22 cellular contexts compared by ENCODE assay signal in genomic region chr12:131060011-131060703, GRCh38.
A peak's percentile ranks its signal among the peaks of the same experiment; 100 is the strongest.
DNase-seq lines count a peak whose midpoint lies in the region; ATAC-seq, FAIRE-seq and TF ChIP-seq lines count a peak whose summit lies in the region.
"Had no signal": no experiment of that assay in that cellular context is flagged by ENCODE, and none has a peak within 500 bp of the region (broad histone marks: within the 10 kb centered on the region; RNA-seq: fewer than 3 reads in every experiment).

No MANE protein-coding gene starts in this region.

- no peak overlapping the region for H3K56ac ChIP-seq in H1 (replicated peaks; ENCODE audit: insufficient read length, low read depth, low read length)

- DNase-seq in cardiac septum (ENCODE audit: low spot score): peak; percentile 63
- DNase-seq in Right ventricle myocardium inferior (ENCODE audit: missing footprints): no peak
- DNase-seq in H1 (ENCODE audit: low read depth in 1 of 2, low spot score in 2 of 2): no peak
- DNase-seq in osteocyte (ENCODE audit: extremely low spot score, unreplicated experiment): peak; percentile 79
- DNase-seq in upper lobe of right lung: peak; percentile 47
- DNase-seq in transverse colon: no peak
- no peak for DNase-seq in stimulated activated CD4-positive, alpha-beta T cell treated with anti-CD3 and anti-CD28 coated beads, Interleukin-4, amount 100 ng/mL, for 4 hours
- no peak for DNase-seq in CD4-positive, alpha-beta T cell
- DNase-seq: CD8-positive, alpha-beta memory T cell; DMS53; EL; GM23248; NCI-H1105 treated with DMSO at 0.1 percent for 48 hours; NCI-H1694; NCI-H510A; NCI-H748 treated with DMSO at 0.1 percent for 48 hours; NK-92 treated with Interleukin-12 subunit alpha and Interleukin-12 subunit beta, amount 100 ng/mL, for 24 hours; OCI-M1; SIG-M5 had no signal

- H2BK15ac ChIP-seq in H1 (ENCODE audit: low read length): 0 out of 2 replicates have a peak overlapping the region, but pooled peaks have one; percentile 16

- H3K27ac ChIP-seq in H1 (ENCODE audit: low read depth, low read length) (no peak overlapping the region), upper lobe of right lung (no peak overlapping the region), transverse colon (no peak overlapping the region)
- no peak overlapping the region for H3K27ac ChIP-seq in CD4-positive, alpha-beta T cell (ENCODE audit: low read depth, low read length)
- H3K27ac ChIP-seq: GM23248 had no signal

- H2BK12ac ChIP-seq in H1 (ENCODE audit: low read depth, low read length): no peak overlapping the region

- no peaks in the 10 kb centered on the region for H4K20me1 ChIP-seq in H1 (replicated peaks in 1 of 2; ENCODE audit: control insufficient read depth in 1 of 2, insufficient read depth in 2 of 2, low read length in 2 of 2)

- CTCF ChIA-PET in H1 (lab: Charles Lee; ENCODE audit: partially characterized antibody): interaction anchor here (1.3 kb wide), 1 partner anchor 72 kb away, joined by 3 read pairs; no protein-coding TSS in a partner anchor
- CTCF ChIA-PET in CD4-positive, alpha-beta T cell (lab: Charles Lee): no interaction called here

- no peak for TF ChIP-seq CTCF in H1 (IDR thresholded peaks at IDR 0.05; ENCODE audit: control extremely low read depth in 1 of 3, insufficient read depth in 1 of 3, low read depth in 1 of 3, low read length in 3 of 3)
- no peak for TF ChIP-seq CTCF in osteocyte (IDR thresholded peaks at IDR 0.05)
- TF ChIP-seq CTCF in upper lobe of right lung (IDR thresholded peaks at IDR 0.05): no peak
- no peak for TF ChIP-seq CTCF in transverse colon (IDR thresholded peaks at IDR 0.05)
- TF ChIP-seq CTCF in CD4-positive, alpha-beta T cell (IDR thresholded peaks at IDR 0.05): no peak

- no peaks in the 10 kb centered on the region for H3K36me3 Mint-ChIP-seq in osteocyte (ENCODE audit: unreplicated experiment)
- H3K36me3 Mint-ChIP-seq in CD4-positive, alpha-beta T cell (ENCODE audit: low read depth): no peaks in the 10 kb centered on the region
- H3K36me3 Mint-ChIP-seq: CD8-positive, alpha-beta memory T cell had no signal

- no peak overlapping the region for H2BK20ac ChIP-seq in H1 (ENCODE audit: low read length)

- H3K4me2 ChIP-seq in H1 (ENCODE audit: insufficient read depth in 1 of 2, low read depth in 2 of 2, low read length in 2 of 2): no peak overlapping the region

- H3K79me1 ChIP-seq in H1 (ENCODE audit: low read depth, low read length): no peaks in the 10 kb centered on the region

- no peaks in the 10 kb centered on the region for H3K79me2 ChIP-seq in H1 (ENCODE audit: control insufficient read depth in 1 of 2, insufficient read depth in 2 of 2, low read length in 2 of 2)

- H3K18ac ChIP-seq in H1 (ENCODE audit: extremely low read depth, low read length): no peak overlapping the region

- H2BK120ac ChIP-seq in H1 (replicated peaks; ENCODE audit: low read depth, low read length): no peak overlapping the region

- H3K4me3 ChIP-seq in H1 (ENCODE audit: extremely low read depth in 1 of 4, insufficient read depth in 2 of 4, low read depth in 3 of 4, low read length in 4 of 4): no peak overlapping the region
- H3K4me3 ChIP-seq in upper lobe of right lung: no peak overlapping the region
- no peak overlapping the region for H3K4me3 ChIP-seq in transverse colon
- H3K4me3 ChIP-seq: GM12878, GM23248, K562 had no signal

- 0 out of 2 replicates have a peak overlapping the region, but pooled peaks have one; percentile 18 for H4K8ac ChIP-seq in H1 (ENCODE audit: extremely low read depth, insufficient read depth, low read length)

- no peak overlapping the region for H2BK5ac ChIP-seq in H1 (ENCODE audit: low read depth, low read length)

- FAIRE-seq in H1 (lab: Jason Lieb, UNC): no peak
- FAIRE-seq: A204.1, GM12878, K562 had no signal

- no peak overlapping the region for H3K4me3 Mint-ChIP-seq in osteocyte (ENCODE audit: unreplicated experiment)
- no peak overlapping the region for H3K4me3 Mint-ChIP-seq in CD4-positive, alpha-beta T cell
- H3K4me3 Mint-ChIP-seq: CD8-positive, alpha-beta memory T cell had no signal

- TF ChIP-seq EP300 in H1 (IDR thresholded peaks at IDR 0.05; ENCODE audit: borderline replicate concordance in 1 of 2, low read depth in 2 of 2, low read length in 2 of 2) (no peak), transverse colon (IDR thresholded peaks at IDR 0.05; ENCODE audit: low read depth) (no peak)

- TF ChIP-seq RAD21 in H1 (IDR thresholded peaks at IDR 0.05 in 1 of 2, conservative IDR thresholded peaks at IDR 0.05 in 1 of 2; ENCODE audit: low read depth in 2 of 2, low read length in 2 of 2): no peak

- no peak overlapping the region for H3K9ac ChIP-seq in H1 (replicated peaks in 1 of 4; ENCODE audit: extremely low read depth in 1 of 4, low read depth in 3 of 4, low read length in 3 of 4)
- H3K9ac ChIP-seq: GM23248 had no signal

- intact Hi-C loops in cardiac septum (cut with DNase I) (no loop called here), Right ventricle myocardium inferior (cut with DNase I) (no loop called here), upper lobe of right lung (cut with DNase I) (no loop called here), transverse colon (cut with DNase I; ENCODE audit: low total_unique reads) (no loop called here)
- intact Hi-C loops in CD4-positive, alpha-beta T cell (cut with DNase I, micrococcal nuclease): no loop called here

- H3K9me3 ChIP-seq in H1 (ENCODE audit: insufficient read depth in 2 of 2, low read depth in 1 of 2, low read length in 1 of 2) (no peaks in the 10 kb centered on the region), upper lobe of right lung (no peaks in the 10 kb centered on the region), transverse colon (no peaks in the 10 kb centered on the region)
- no peaks in the 10 kb centered on the region for H3K9me3 ChIP-seq in CD4-positive, alpha-beta T cell (ENCODE audit: control insufficient read depth, low read length)

- no peak overlapping the region for H3K14ac ChIP-seq in H1 (ENCODE audit: insufficient read length)

- H3K36me3 ChIP-seq in H1 (ENCODE audit: control insufficient read depth in 2 of 4, insufficient read depth in 4 of 4, low read length in 3 of 4): no peaks in the 10 kb centered on the region
- H3K36me3 ChIP-seq in upper lobe of right lung: no peaks in the 10 kb centered on the region
- H3K36me3 ChIP-seq in transverse colon: no peaks in the 10 kb centered on the region

- no peaks in the 10 kb centered on the region for H3K23me2 ChIP-seq in H1 (ENCODE audit: low read depth, low read length)

- TF ChIP-seq POLR2A in H1 (IDR thresholded peaks at IDR 0.05; ENCODE audit: control extremely low read depth in 1 of 2, low read depth in 2 of 2, low read length in 2 of 2): no peak
- TF ChIP-seq POLR2A in transverse colon (IDR thresholded peaks at IDR 0.05): no peak

- POLR2A ChIA-PET in H1 (lab: Charles Lee; ENCODE audit: partially characterized antibody): no interaction called here
- POLR2A ChIA-PET in CD4-positive, alpha-beta T cell (lab: Charles Lee): no interaction called here

- in situ Hi-C loops in transverse colon (cut with MboI; ENCODE audit: low pct_ligation_motif_present in 1 of 4, low pct_unique_long_range_greater_than_20kb in 1 of 4, low sequenced_read_pairs in 3 of 4): no loop called here

- no peak overlapping the region for H2AFZ ChIP-seq in H1 (ENCODE audit: low read length)
- H2AFZ ChIP-seq: GM23248 had no signal

- no peak overlapping the region for H3K4ac ChIP-seq in H1 (replicated peaks; ENCODE audit: insufficient read length, low read depth, low read length)

- no peaks in the 10 kb centered on the region for H3K4me1 ChIP-seq in H1 (replicated peaks in 1 of 4; ENCODE audit: control insufficient read depth in 3 of 4, insufficient read depth in 4 of 4, low read length in 3 of 4)
- peaks cover 6% of the 10 kb centered on the region for H3K4me1 ChIP-seq in upper lobe of right lung
- H3K4me1 ChIP-seq in transverse colon: no peaks in the 10 kb centered on the region

- H3K4me1 Mint-ChIP-seq in osteocyte (ENCODE audit: unreplicated experiment): peaks cover 3% of the 10 kb centered on the region
- H3K4me1 Mint-ChIP-seq in CD4-positive, alpha-beta T cell (ENCODE audit: low read depth): no peaks in the 10 kb centered on the region

- no peak overlapping the region for H4K91ac ChIP-seq in H1 (replicated peaks; ENCODE audit: insufficient read length, low read length)

- WGBS in H1 (ENCODE audit: extremely low coverage in 1 of 2, insufficient coverage in 1 of 2, insufficient read length in 1 of 2, insufficient replicate concordance in 2 of 2, low coverage in 1 of 2, low lambda C conversion rate in 2 of 2, missing lambda C conversion rate in 1 of 2), 2 experiments: 95% methylated on average over 16 of the region's 16 CpGs; no CpG with 5 or more reads in 1 of the 2 experiments
- WGBS in transverse colon (ENCODE audit: low coverage in 1 of 2), 2 donors: 88 to 96% methylated on average over 4 to 16 of the region's 16 CpGs

- peaks cover 19% of the 10 kb centered on the region for H3K27me3 Mint-ChIP-seq in osteocyte (ENCODE audit: unreplicated experiment)
- H3K27me3 Mint-ChIP-seq in CD4-positive, alpha-beta T cell: peaks cover 27% of the 10 kb centered on the region

- H3K27me3 ChIP-seq in H1 (replicated peaks in 1 of 4; ENCODE audit: control insufficient read depth in 3 of 4, extremely low read depth in 1 of 4, insufficient read depth in 3 of 4, low read length in 3 of 4): no peaks in the 10 kb centered on the region
- H3K27me3 ChIP-seq in upper lobe of right lung: no peaks in the 10 kb centered on the region
- no peaks in the 10 kb centered on the region for H3K27me3 ChIP-seq in transverse colon
- H3K27me3 ChIP-seq in CD4-positive, alpha-beta T cell (ENCODE audit: control insufficient read depth, insufficient read depth, low read length): no peaks in the 10 kb centered on the region

- no peak overlapping the region for H2AK5ac ChIP-seq in H1 (ENCODE audit: low read depth, low read length)

- H4K5ac ChIP-seq in H1 (ENCODE audit: insufficient read length, low read depth, low read length): no peak overlapping the region

- no peak overlapping the region for H3K23ac ChIP-seq in H1 (ENCODE audit: insufficient read length)

- no peaks in the 10 kb centered on the region for H3K9me3 Mint-ChIP-seq in osteocyte (ENCODE audit: unreplicated experiment)
- no peaks in the 10 kb centered on the region for H3K9me3 Mint-ChIP-seq in CD4-positive, alpha-beta T cell
- H3K9me3 Mint-ChIP-seq: CD8-positive, alpha-beta memory T cell had no signal

- no peak for ATAC-seq in Right ventricle myocardium inferior
- no peak for ATAC-seq in upper lobe of right lung
- ATAC-seq in CD4-positive, alpha-beta T cell (ENCODE audit: poor library complexity): no peak
- ATAC-seq: K562 had no signal

- H3K27ac Mint-ChIP-seq in osteocyte (ENCODE audit: unreplicated experiment): no peak overlapping the region
- H3K27ac Mint-ChIP-seq in CD4-positive, alpha-beta T cell: no peak overlapping the region
- H3K27ac Mint-ChIP-seq: CD8-positive, alpha-beta memory T cell had no signal

TF ChIP-seq in H1, 55 proteins besides CTCF, POLR2A, EP300 and RAD21 (continues in another document):
- TF ChIP-seq MAFK (IDR thresholded peaks at IDR 0.05; ENCODE audit: low read depth, low read length): no peak
- TF ChIP-seq ATF3 (IDR thresholded peaks at IDR 0.05; ENCODE audit: insufficient read depth, low read depth, low read length): no peak
- TF ChIP-seq PHF8 (conservative IDR thresholded peaks at IDR 0.05; ENCODE audit: low read depth, low read length): no peak

Comparison
In these comparisons a context has a peak if more than half of its experiments do, and no peak if none do; other contexts are left out.
1. DNase-seq: peak in cardiac septum (single experiment), osteocyte (single experiment) and upper lobe of right lung (single experiment); none in Right ventricle myocardium inferior (single experiment), H1 (0 of 2), transverse colon (single experiment), stimulated activated CD4-positive, alpha-beta T cell treated with anti-CD3 and anti-CD28 coated beads, Interleukin-4, amount 100 ng/mL, for 4 hours (0 of 2) and CD4-positive, alpha-beta T cell (0 of 10).